In genomic region chr11:129767827-129768226, GRCh38 we compare ENCODE assay signal across 16 cellular contexts. TPM values are rescaled to one million over a fixed set of nuclear protein-coding genes. Genes with fewer than 3 reads are reported as not detected.
DNase-seq lines count a peak whose midpoint lies in the region; ATAC-seq and TF ChIP-seq lines count a peak whose summit lies in the region.
"Had no signal": no experiment of that assay in that cellular context is flagged by ENCODE, and none has a peak within 500 bp of the region (broad histone marks: within the 10 kb centered on the region; RNA-seq: fewer than 3 reads in every experiment).

No MANE protein-coding gene starts in this region.

- H2AFZ ChIP-seq in HCT116 (ENCODE audit: low read depth, low read length, poor library complexity, severe bottlenecking) (peak overlapping the region; percentile 11), hepatocyte (no peak overlapping the region)

- H3K9me2 ChIP-seq in HCT116 (ENCODE audit: insufficient read depth) (no peaks in the 10 kb centered on the region), hepatocyte (replicated peaks; ENCODE audit: insufficient read depth) (no peaks in the 10 kb centered on the region)

- DNase-seq in HCT116 (ENCODE audit: low read depth, low spot score) (no peak), hepatocyte (ENCODE audit: low spot score) (no peak), right lobe of liver (no peak), SKM-1 (lab: John Stamatoyannopoulos, UW; ENCODE audit: unreplicated experiment) (no peak)
- DNase-seq: GDM1 had no signal

- no peak overlapping the region for H3K9ac ChIP-seq in HCT116 (ENCODE audit: low read length)

- intact Hi-C loops in HCT116 (cut with micrococcal nuclease) (loop anchor here (5.0 kb wide), 1 partner anchor 364 kb away; no protein-coding TSS in a partner anchor), right lobe of liver (cut with DNase I) (no loop called here)

- POLR2A ChIA-PET in HCT116 (lab: Charles Lee): no interaction called here

- H3K36me3 ChIP-seq in HCT116 (ENCODE audit: control insufficient read depth in 1 of 2, insufficient read depth in 2 of 2, low read length in 2 of 2) (no peaks in the 10 kb centered on the region), hepatocyte (replicated peaks; ENCODE audit: insufficient read depth, low read depth) (no peaks in the 10 kb centered on the region), right lobe of liver (no peaks in the 10 kb centered on the region)
- H3K36me3 ChIP-seq: HAP-1 had no signal

- H3K27me3 ChIP-seq in HCT116 (ENCODE audit: insufficient read depth, low read length): no peaks in the 10 kb centered on the region
- no peaks in the 10 kb centered on the region for H3K27me3 ChIP-seq in hepatocyte
- no peaks in the 10 kb centered on the region for H3K27me3 ChIP-seq in right lobe of liver

- H3K9me3 ChIP-seq in HCT116 (ENCODE audit: control insufficient read depth in 1 of 2, insufficient read depth in 1 of 2, low read depth in 1 of 2, low read length in 2 of 2) (no peaks in the 10 kb centered on the region), hepatocyte (ENCODE audit: low read depth) (no peaks in the 10 kb centered on the region), right lobe of liver (no peaks in the 10 kb centered on the region)
- H3K9me3 ChIP-seq: Caco-2, HAP-1 had no signal

- BruUV-seq in HCT116 (replicated peaks; lab: Mats Ljungman, UMichigan): no TSS peak

- WGBS in hepatocyte (ENCODE audit: low lambda C conversion rate, missing lambda C conversion rate): 73% methylated on average over 4 of the region's 4 CpGs
- WGBS in right lobe of liver (ENCODE audit: insufficient coverage, low coverage, low lambda C conversion rate, missing lambda C conversion rate): 46% methylated on average over 4 of the region's 4 CpGs

- peaks cover 0 to 13% of the 10 kb centered on the region in 2 experiments; a peak in 1 of 4 replicates for H3K4me1 ChIP-seq in HCT116 (ENCODE audit: control insufficient read depth in 1 of 2, insufficient read depth in 2 of 2, low read length in 2 of 2)
- H3K4me1 ChIP-seq in hepatocyte (ENCODE audit: insufficient read depth): peaks cover 10% of the 10 kb centered on the region
- peaks cover 0 to 17% (median 4%) of the 10 kb centered on the region in 4 donors for H3K4me1 ChIP-seq in right lobe of liver
- H3K4me1 ChIP-seq: A549, HAP-1 had no signal

- ATAC-seq in HCT116 (no peak), right lobe of liver (peak in 3 of 4 donors; percentile 37 to 59 (median 43)), GM21717 (IDR thresholded peaks at IDR 0.05; ENCODE audit: unreplicated experiment) (no peak), GM19463 (IDR thresholded peaks at IDR 0.05; ENCODE audit: unreplicated experiment) (no peak)

- H4K20me1 ChIP-seq in HCT116 (ENCODE audit: insufficient read depth) (no peaks in the 10 kb centered on the region), hepatocyte (ENCODE audit: insufficient read depth, poor library complexity, severe bottlenecking) (no peaks in the 10 kb centered on the region)

- no peak for TF ChIP-seq CTCF in HCT116 (IDR thresholded peaks at IDR 0.05 in 2 of 3, conservative IDR thresholded peaks at IDR 0.05 in 1 of 3; ENCODE audit: borderline replicate concordance in 1 of 3, insufficient read depth in 1 of 3, low read depth in 2 of 3, low read length in 2 of 3)
- no peak for TF ChIP-seq CTCF in VCaP (conservative IDR thresholded peaks at IDR 0.05)
- no peak for TF ChIP-seq CTCF in hepatocyte (IDR thresholded peaks at IDR 0.05; ENCODE audit: poor library complexity)
- TF ChIP-seq CTCF in right lobe of liver (IDR thresholded peaks at IDR 0.05): no peak

- CTCF ChIA-PET in HCT116 (lab: Charles Lee): interaction anchor here (0.9 kb wide), 1 partner anchor 364 kb away, joined by 5 read pairs; no protein-coding TSS in a partner anchor

- H3K4me3 ChIP-seq in HCT116 (replicated peaks in 1 of 2; ENCODE audit: low read depth in 1 of 2, low read length in 2 of 2) (no peak overlapping the region), hepatocyte (no peak overlapping the region), right lobe of liver (no peak overlapping the region)
- H3K4me3 ChIP-seq: A549, HAP-1 had no signal

- H3K27ac ChIP-seq in HCT116 (ENCODE audit: low read depth, low read length) (no peak overlapping the region), VCaP (0 out of 2 replicates have a peak overlapping the region, but pooled peaks have one; percentile 11), hepatocyte (peak overlapping the region; percentile 42), right lobe of liver (peak overlapping the region; percentile 47 to 73 (median 53))
- H3K27ac ChIP-seq: 22Rv1, A549, C4-2B had no signal

- TF ChIP-seq POLR2A in HCT116 (IDR thresholded peaks at IDR 0.05; ENCODE audit: borderline replicate concordance, extremely low read depth, insufficient read depth, insufficient read length) (no peak), right lobe of liver (IDR thresholded peaks at IDR 0.05) (no peak)

- RAD21 ChIA-PET in HCT116 (lab: Charles Lee; ENCODE audit: low non-redundant PET in 1 of 2, low total read pairs in 2 of 2, uncharacterized antibody in 2 of 2, unreplicated experiment in 2 of 2): no interaction called here

- no peak for TF ChIP-seq RAD21 in HCT116 (IDR thresholded peaks at IDR 0.05; ENCODE audit: low read depth)

- H3K4me2 ChIP-seq in HCT116 (ENCODE audit: low read length): no peak overlapping the region
- peak overlapping the region; percentile 43 for H3K4me2 ChIP-seq in hepatocyte

- H3K79me2 ChIP-seq in HCT116 (ENCODE audit: insufficient read depth, low read length) (no peaks in the 10 kb centered on the region), hepatocyte (no peaks in the 10 kb centered on the region)

TF ChIP-seq in HCT116, 20 proteins besides CTCF, POLR2A, EP300 and RAD21 (continues in another document):
- TF ChIP-seq EZH2phosphoT487 (IDR thresholded peaks at IDR 0.05; ENCODE audit: borderline replicate concordance): no peak
- no peak for TF ChIP-seq ZBTB33 (IDR thresholded peaks at IDR 0.05; ENCODE audit: extremely low read depth, insufficient replicate concordance, low read length)
- TF ChIP-seq POLR2AphosphoS5 (IDR thresholded peaks at IDR 0.05; ENCODE audit: low read depth, low read length): no peak
- TF ChIP-seq ZFX (IDR thresholded peaks at IDR 0.05): no peak
- no peak for TF ChIP-seq EGR1 (IDR thresholded peaks at IDR 0.05; ENCODE audit: low read depth)
- no peak for TF ChIP-seq JUND (IDR thresholded peaks at IDR 0.05)
- TF ChIP-seq CBX3 (IDR thresholded peaks at IDR 0.05; ENCODE audit: low read depth): no peak
- no peak for TF ChIP-seq YY1 (IDR thresholded peaks at IDR 0.05; ENCODE audit: extremely low read depth, insufficient replicate concordance, low read depth, low read length)
- TF ChIP-seq CEBPB (IDR thresholded peaks at IDR 0.05; ENCODE audit: low read depth): no peak
- no peak for TF ChIP-seq REST (IDR thresholded peaks at IDR 0.05; ENCODE audit: low read depth)
- no peak for TF ChIP-seq ZNF274 (IDR thresholded peaks at IDR 0.05; ENCODE audit: low read depth, low read length)
- no peak for TF ChIP-seq FOSL1 (IDR thresholded peaks at IDR 0.05; ENCODE audit: low read depth)
- TF ChIP-seq EZH2 (IDR thresholded peaks at IDR 0.05): no peak
- TF ChIP-seq ELF1 (IDR thresholded peaks at IDR 0.05; ENCODE audit: borderline replicate concordance, low read depth): no peak
- no peak for TF ChIP-seq ATF3 (IDR thresholded peaks at IDR 0.05)
- TF ChIP-seq SIN3A (IDR thresholded peaks at IDR 0.05; ENCODE audit: low read depth): no peak

RNA-seq across cellular contexts. Expression of gene TMEM45B, which starts 47.8 kb away (rescaled TPM):
- total RNA-seq in HCT116 (2021; ENCODE audit: unreplicated experiment) (not detected), hepatocyte (114 and 129 TPM in 2 replicates), right lobe of liver (100 to 1,000 TPM in 1 of 6 experiments, 10 to 100 TPM in 4, 1 to 10 TPM in 1; 10.0 to 126 (median 18.6) TPM)
- polyA plus RNA-seq in HCT116 (2012): 0.12 and 0.35 TPM in 2 replicates
- 71.0 and 97.2 TPM in 2 replicates for polyA plus RNA-seq in hepatocyte
- total RNA-seq: Daoy, H4 had no signal
- polyA plus RNA-seq: BJ had no signal

Comparison
In these comparisons a context has a peak if more than half of its experiments do, and no peak if none do; other contexts are left out.
1. ATAC-seq: peak in right lobe of liver (3 of 4); none in HCT116 (single experiment), GM21717 (single experiment) and GM19463 (single experiment).